ENCODE assay signal across 8 cellular contexts in genomic region chr1:35564037-35564883, GRCh38. TPM values are rescaled to one million over a fixed set of nuclear protein-coding genes. Genes with fewer than 3 reads are reported as not detected.
DNase-seq lines count a peak whose midpoint lies in the region; ATAC-seq, FAIRE-seq and TF ChIP-seq lines count a peak whose summit lies in the region.

No MANE protein-coding gene starts in this region.

- no peak overlapping the region for H3K27ac ChIP-seq in endothelial cell of umbilical vein (ENCODE audit: insufficient read depth, low read depth, low read length)

- H3K4me1 ChIP-seq in NT2/D1 (ENCODE audit: insufficient read depth, insufficient read length): peaks cover 30% of the 10 kb centered on the region
- no peaks in the 10 kb centered on the region for H3K4me1 ChIP-seq in endothelial cell of umbilical vein (ENCODE audit: control insufficient read depth, extremely low read depth, insufficient read depth, low read length)

- DNase-seq in DMS153 (lab: John Stamatoyannopoulos, UW) (peak; percentile 66), HS-27A (ENCODE audit: low read depth) (peak; percentile 52), NT2/D1 (ENCODE audit: low read depth, low spot score) (peak; percentile 90), endothelial cell of umbilical vein (ENCODE audit: low read depth, low spot score) (peak; percentile 70), myocyte (ENCODE audit: low read depth) (peak; percentile 83)
- DNase-seq in activated CD8-positive, alpha-beta memory T cell treated with anti-CD3 and anti-CD28 coated beads for 48 hours (ENCODE audit: low read depth in 2 of 3, low spot score in 2 of 3): peak; percentile 44 to 88 (median 74)
- DNase-seq in stimulated activated CD8-positive, alpha-beta memory T cell treated with anti-CD3 and anti-CD28 coated beads, Interleukin-7, amount 100 ng/mL, for 4 hours (ENCODE audit: low read depth in 2 of 2): peak; percentile 55 to 68

- no peaks in the 10 kb centered on the region for H3K79me2 ChIP-seq in endothelial cell of umbilical vein (ENCODE audit: control insufficient read depth, insufficient read depth, low read length)

- H3K9me1 ChIP-seq in endothelial cell of umbilical vein (replicated peaks; ENCODE audit: control insufficient read depth, extremely low read depth, insufficient read depth, low read length): no peaks in the 10 kb centered on the region

- intact Hi-C loops in endothelial cell of umbilical vein (cut with micrococcal nuclease): loop anchor here (1.0 to 5.0 kb wide), 2 partner anchors 113 to 712 kb away; no protein-coding TSS in a partner anchor

- H3K36me3 ChIP-seq in NT2/D1 (ENCODE audit: insufficient read depth, insufficient read length, low read length) (peaks cover 79% of the 10 kb centered on the region), endothelial cell of umbilical vein (ENCODE audit: control insufficient read depth in 2 of 2, extremely low read depth in 1 of 2, insufficient read depth in 2 of 2, low read length in 2 of 2) (peaks cover 0 to 4% of the 10 kb centered on the region in 2 experiments)

- no peaks in the 10 kb centered on the region for H3K27me3 ChIP-seq in NT2/D1 (ENCODE audit: insufficient read depth, insufficient read length)
- no peaks in the 10 kb centered on the region for H3K27me3 ChIP-seq in endothelial cell of umbilical vein (ENCODE audit: control insufficient read depth in 2 of 2, insufficient read depth in 2 of 2, low read length in 2 of 2)

- POLR2A ChIA-PET in endothelial cell of umbilical vein (lab: Charles Lee): no interaction called here

- H2AFZ ChIP-seq in endothelial cell of umbilical vein (ENCODE audit: low read depth, low read length): no peak overlapping the region

- peak; percentile 72 to 84 for TF ChIP-seq CTCF in endothelial cell of umbilical vein (IDR thresholded peaks at IDR 0.05; ENCODE audit: extremely low read depth in 1 of 2, insufficient read depth in 1 of 2, low read depth in 1 of 2, low read length in 2 of 2)

- peak; percentile 90 for FAIRE-seq in endothelial cell of umbilical vein (lab: Jason Lieb, UNC)

- dilution Hi-C loops in endothelial cell of umbilical vein (cut with MboI; ENCODE audit: extremely low pct_ligation_motif_present, low sequenced_read_pairs): no loop called here

- no peak for ATAC-seq in GM19452 (IDR thresholded peaks at IDR 0.05; ENCODE audit: unreplicated experiment)

- H3K4me3 ChIP-seq in NT2/D1 (ENCODE audit: insufficient read length, low read depth) (no peak overlapping the region), endothelial cell of umbilical vein (replicated peaks in 1 of 3; ENCODE audit: insufficient read depth in 1 of 3, low read depth in 1 of 3, low read length in 3 of 3) (no peak overlapping the region)

- no peaks in the 10 kb centered on the region for H4K20me1 ChIP-seq in endothelial cell of umbilical vein (replicated peaks; ENCODE audit: control insufficient read depth, extremely low read depth, insufficient read depth, low read length)

- TF ChIP-seq POLR2A in endothelial cell of umbilical vein (IDR thresholded peaks at IDR 0.05; ENCODE audit: low read depth, low read length): no peak

- no TSS peak for BruUV-seq in endothelial cell of umbilical vein (replicated peaks; lab: Mats Ljungman, UMichigan)

- H3K4me2 ChIP-seq in endothelial cell of umbilical vein (ENCODE audit: insufficient read depth, low read length): no peak overlapping the region

- H3K9me3 ChIP-seq in NT2/D1 (ENCODE audit: insufficient read depth, low read length) (no peaks in the 10 kb centered on the region), endothelial cell of umbilical vein (replicated peaks; ENCODE audit: control insufficient read depth, insufficient read depth, low read length) (no peaks in the 10 kb centered on the region)

- no peak overlapping the region for H3K9ac ChIP-seq in NT2/D1 (ENCODE audit: insufficient read length, low read depth)
- H3K9ac ChIP-seq in endothelial cell of umbilical vein (replicated peaks; ENCODE audit: extremely low read depth, insufficient read depth, low read length): no peak overlapping the region

- CTCF ChIA-PET in endothelial cell of umbilical vein (lab: Charles Lee): interaction anchor here (0.5 to 5.6 kb wide), 58 partner anchors 8 to 712 kb away, joined by 3 to 363 read pairs (median 4); partner anchors contain the start of genes CLSPN and TFAP2E

TF ChIP-seq in endothelial cell of umbilical vein, 7 proteins besides CTCF, POLR2A, EP300 and RAD21:
- no peak for TF ChIP-seq MYC (IDR thresholded peaks at IDR 0.05; ENCODE audit: low read depth, low read length)

RNA-seq across cellular contexts. Expression of gene NCDN, which starts 6.7 kb away (rescaled TPM):
- total RNA-seq in endothelial cell of umbilical vein (22.0 and 22.3 TPM in 2 replicates), myocyte (44.1 and 58.6 TPM in 2 replicates)
- 16.7 and 17.3 TPM in 2 replicates for polyA plus RNA-seq in endothelial cell of umbilical vein
- 12.0 and 15.3 TPM in 2 replicates for polyA plus RNA-seq in endothelial cell of umbilical vein (2011; cell fraction: cytosol; rRNA removed)
- polyA plus RNA-seq in endothelial cell of umbilical vein (2011; cell fraction: nucleus; rRNA removed): 11.8 and 12.7 TPM in 2 replicates
- polyA plus RNA-seq in endothelial cell of umbilical vein (2012): 13.5 and 13.9 TPM in 2 replicates
- 10.2 and 12.8 TPM in 2 replicates for polyA minus RNA-seq in endothelial cell of umbilical vein
- 13.2 TPM for polyA minus RNA-seq in endothelial cell of umbilical vein (2011; cell fraction: cytosol; rRNA and poly(A)+ RNA removed)
- polyA minus RNA-seq in endothelial cell of umbilical vein (2011; cell fraction: nucleus; rRNA and poly(A)+ RNA removed): 7.0 and 12.0 TPM in 2 replicates
- 69.7 TPM for polyA plus RNA-seq in myocyte (2012)

RNA-seq across cellular contexts. Expression of gene KIAA0319L, which starts 7.1 kb away (rescaled TPM):
- total RNA-seq in endothelial cell of umbilical vein: 43.4 and 45.3 TPM in 2 replicates
- 31.2 and 31.4 TPM in 2 replicates for polyA plus RNA-seq in endothelial cell of umbilical vein
- polyA plus RNA-seq in endothelial cell of umbilical vein (2011; cell fraction: cytosol; rRNA removed): 31.8 and 34.4 TPM in 2 replicates
- polyA plus RNA-seq in endothelial cell of umbilical vein (2011; cell fraction: nucleus; rRNA removed): 69.8 and 73.4 TPM in 2 replicates
- polyA plus RNA-seq in endothelial cell of umbilical vein (2012): 27.3 and 27.8 TPM in 2 replicates
- 79.3 and 86.4 TPM in 2 replicates for polyA minus RNA-seq in endothelial cell of umbilical vein
- polyA minus RNA-seq in endothelial cell of umbilical vein (2011; cell fraction: cytosol; rRNA and poly(A)+ RNA removed): 19.5 TPM
- 57.3 and 92.4 TPM in 2 replicates for polyA minus RNA-seq in endothelial cell of umbilical vein (2011; cell fraction: nucleus; rRNA and poly(A)+ RNA removed)
- total RNA-seq in myocyte: 81.1 and 81.3 TPM in 2 replicates
- polyA plus RNA-seq in myocyte (2012): 46.3 TPM

RNA-seq across cellular contexts. Expression of gene TFAP2E, which starts 8.9 kb away (rescaled TPM):
- total RNA-seq in endothelial cell of umbilical vein (0.18 TPM in 1 of 2 replicates, not detected in the other), myocyte (0.31 TPM in 1 of 2 replicates, not detected in the other)
- 0.06 TPM in 1 of 2 replicates, not detected in the other for polyA plus RNA-seq in endothelial cell of umbilical vein
- polyA plus RNA-seq in endothelial cell of umbilical vein (2011; cell fraction: cytosol; rRNA removed): not detected in 2 replicates
- 0.18 and 0.36 TPM in 2 replicates for polyA plus RNA-seq in endothelial cell of umbilical vein (2011; cell fraction: nucleus; rRNA removed)
- 0.15 TPM in 1 of 2 replicates, not detected in the other for polyA plus RNA-seq in endothelial cell of umbilical vein (2012)
- not detected in 2 replicates for polyA minus RNA-seq in endothelial cell of umbilical vein
- not detected for polyA minus RNA-seq in endothelial cell of umbilical vein (2011; cell fraction: cytosol; rRNA and poly(A)+ RNA removed)
- not detected in 2 replicates for polyA minus RNA-seq in endothelial cell of umbilical vein (2011; cell fraction: nucleus; rRNA and poly(A)+ RNA removed)
- polyA plus RNA-seq in myocyte (2012): 0.77 TPM
